ENCODE assay signal across 8 cellular contexts in genomic region chr12:109944975-109945374, GRCh38. TPM values are rescaled to one million over a fixed set of nuclear protein-coding genes. Genes with fewer than 3 reads are reported as not detected.
DNase-seq lines count a peak whose midpoint lies in the region; ATAC-seq and TF ChIP-seq lines count a peak whose summit lies in the region.
"Had no signal": no experiment of that assay in that cellular context is flagged by ENCODE, and none has a peak within 500 bp of the region (broad histone marks: within the 10 kb centered on the region; RNA-seq: fewer than 3 reads in every experiment).

No MANE protein-coding gene starts in this region.

- H3K27me3 Mint-ChIP-seq in endothelial cell (ENCODE audit: unreplicated experiment), result peaks cover 3% of the 10 kb centered on the region

- H3K27me3 ChIP-seq in SJCRH30 (no peaks in the 10 kb centered on the region), MG63 (no peaks in the 10 kb centered on the region)

- ATAC-seq in stimulated activated effector memory CD8-positive, alpha-beta T cell treated with anti-CD3 and anti-CD28 coated beads, Interleukin-12 subunit alpha, Interleukin-12 subunit beta, amount 100 ng/mL, for 72 hours, result peak; percentile 49

- peak; percentile 52 to 69 for DNase-seq in SJCRH30
- peak; percentile 60 for DNase-seq in endothelial cell (ENCODE audit: low spot score)
- peak; percentile 89 for DNase-seq in left kidney (ENCODE audit: low read depth, low spot score)
- no peak for DNase-seq in stimulated activated effector memory CD8-positive, alpha-beta T cell treated with anti-CD3 and anti-CD28 coated beads, Interleukin-12 subunit alpha, Interleukin-12 subunit beta, amount 100 ng/mL, for 72 hours (ENCODE audit: low spot score in 2 of 2)
- DNase-seq in MG63, result no peak
- no peak for DNase-seq in inferior parietal cortex (ENCODE audit: extremely low spot score)
- no peak for DNase-seq in HUDEP-2 (lab: John Stamatoyannopoulos, UW; ENCODE audit: unreplicated experiment in 76 of 76)
- DNase-seq: NCI-H1105 had no signal

- H3K4me3 ChIP-seq in SJCRH30 (no peak overlapping the region), MG63 (no peak overlapping the region)

- no peaks in the 10 kb centered on the region for H3K9me3 Mint-ChIP-seq in endothelial cell (ENCODE audit: unreplicated experiment)
- no peaks in the 10 kb centered on the region for H3K9me3 Mint-ChIP-seq in stimulated activated effector memory CD8-positive, alpha-beta T cell treated with anti-CD3 and anti-CD28 coated beads, Interleukin-12 subunit alpha, Interleukin-12 subunit beta, amount 100 ng/mL, for 72 hours

- H3K27ac Mint-ChIP-seq in endothelial cell (ENCODE audit: unreplicated experiment), result peak overlapping the region; percentile 87
- peak overlapping the region; percentile 80 for H3K27ac Mint-ChIP-seq in stimulated activated effector memory CD8-positive, alpha-beta T cell treated with anti-CD3 and anti-CD28 coated beads, Interleukin-12 subunit alpha, Interleukin-12 subunit beta, amount 100 ng/mL, for 72 hours

- H3K9me3 ChIP-seq in SJCRH30 (replicated peaks), result no peaks in the 10 kb centered on the region
- no peaks in the 10 kb centered on the region for H3K9me3 ChIP-seq in MG63

- peaks cover 17% of the 10 kb centered on the region for H3K36me3 Mint-ChIP-seq in endothelial cell (ENCODE audit: low read depth, unreplicated experiment)
- H3K36me3 Mint-ChIP-seq in stimulated activated effector memory CD8-positive, alpha-beta T cell treated with anti-CD3 and anti-CD28 coated beads, Interleukin-12 subunit alpha, Interleukin-12 subunit beta, amount 100 ng/mL, for 72 hours, result peaks cover 87% of the 10 kb centered on the region

- TF ChIP-seq CTCF in endothelial cell (IDR thresholded peaks at IDR 0.05; ENCODE audit: unreplicated experiment), result no peak

- H3K36me3 ChIP-seq in SJCRH30 (peaks cover 6% of the 10 kb centered on the region), MG63 (peaks cover 28% of the 10 kb centered on the region)

- H3K27ac ChIP-seq in SJCRH30, result peak overlapping the region; percentile 98; the same call in 1 of the 2 replicates

- peaks cover 40% of the 10 kb centered on the region for H3K4me1 Mint-ChIP-seq in endothelial cell (ENCODE audit: unreplicated experiment)
- peaks cover 29% of the 10 kb centered on the region for H3K4me1 Mint-ChIP-seq in stimulated activated effector memory CD8-positive, alpha-beta T cell treated with anti-CD3 and anti-CD28 coated beads, Interleukin-12 subunit alpha, Interleukin-12 subunit beta, amount 100 ng/mL, for 72 hours

- peak overlapping the region; percentile 67 for H3K4me3 Mint-ChIP-seq in endothelial cell (ENCODE audit: unreplicated experiment)
- H3K4me3 Mint-ChIP-seq in stimulated activated effector memory CD8-positive, alpha-beta T cell treated with anti-CD3 and anti-CD28 coated beads, Interleukin-12 subunit alpha, Interleukin-12 subunit beta, amount 100 ng/mL, for 72 hours, result no peak overlapping the region

- peaks cover 49% of the 10 kb centered on the region for H3K4me1 ChIP-seq in SJCRH30

RNA-seq across cellular contexts. Expression of gene TCHP, which starts 44.9 kb away (rescaled TPM):
- 19.0 and 21.1 TPM in 2 replicates for total RNA-seq in SJCRH30 (2014; rRNA removed; shearing (Covaris generic))
- 20.8 TPM for total RNA-seq in endothelial cell (ENCODE audit: unreplicated experiment)
- total RNA-seq in MG63 (2014; rRNA removed; shearing (Covaris generic); ENCODE audit: low replicate concordance), result 3.6 and 4.0 TPM in 2 replicates

RNA-seq across cellular contexts. Expression of gene GIT2, which starts 51.2 kb away (rescaled TPM):
- 31.4 and 38.0 TPM in 2 replicates for total RNA-seq in SJCRH30 (2014; rRNA removed; shearing (Covaris generic))
- 89.1 TPM for total RNA-seq in endothelial cell (ENCODE audit: unreplicated experiment)
- 14.5 and 20.7 TPM in 2 replicates for total RNA-seq in MG63 (2014; rRNA removed; shearing (Covaris generic); ENCODE audit: low replicate concordance)

RNA-seq across cellular contexts. Expression of gene ANKRD13A, which starts 54.3 kb away (rescaled TPM):
- total RNA-seq in SJCRH30 (2014; rRNA removed; shearing (Covaris generic)), result 32.7 and 37.4 TPM in 2 replicates
- 55.4 TPM for total RNA-seq in endothelial cell (ENCODE audit: unreplicated experiment)
- total RNA-seq in MG63 (2014; rRNA removed; shearing (Covaris generic); ENCODE audit: low replicate concordance), result 75.0 and 96.8 TPM in 2 replicates

Comparison
In these comparisons a context has a peak if more than half of its experiments do, and no peak if none do; other contexts are left out.
1. DNase-seq: peak in SJCRH30 (2 of 2), endothelial cell (single experiment) and left kidney (single experiment); none in stimulated activated effector memory CD8-positive, alpha-beta T cell treated with anti-CD3 and anti-CD28 coated beads, Interleukin-12 subunit alpha, Interleukin-12 subunit beta, amount 100 ng/mL, for 72 hours (0 of 2), MG63 (single experiment), inferior parietal cortex (single experiment) and HUDEP-2 (0 of 76).